ENCODE assay signal across 8 cellular contexts in genomic region chr14:34981743-34982420, GRCh38. TPM values are rescaled to one million over a fixed set of nuclear protein-coding genes. Genes with fewer than 3 reads are reported as not detected.
A peak's percentile ranks its signal among the peaks of the same experiment; 100 is the strongest.
DNase-seq lines count a peak whose midpoint lies in the region; ATAC-seq and TF ChIP-seq lines count a peak whose summit lies in the region.

No MANE protein-coding gene starts in this region.

- TF ChIP-seq CTCF in GM12865 (IDR thresholded peaks at IDR 0.05; ENCODE audit: insufficient read depth, low read depth, low read length, missing control alignments) (peak; percentile 12), glutamatergic neuron (IDR thresholded peaks at IDR 0.05; ENCODE audit: partially characterized antibody, unreplicated experiment) (peak; percentile 52)

- H3K9me3 ChIP-seq in HAP-1, result no peaks in the 10 kb centered on the region

- H3K4me3 ChIP-seq in GM12865 (ENCODE audit: low read depth, low read length) (peak overlapping the region; percentile 82), HAP-1 (peak overlapping the region; percentile 72), rectal smooth muscle tissue (ENCODE audit: low read length) (peak overlapping the region; percentile 99)

- H3K4me1 ChIP-seq in HAP-1 (peaks cover 7% of the 10 kb centered on the region), rectal smooth muscle tissue (ENCODE audit: control insufficient read depth, insufficient read depth, low read length) (peaks cover 12% of the 10 kb centered on the region)

- DNase-seq in GM12865 (ENCODE audit: low read depth) (peak; percentile 66), HAP-1 (ENCODE audit: low spot score in 2 of 2) (peak; percentile 46 to 65), NCI-H524 (lab: John Stamatoyannopoulos, UW) (peak; percentile 64 to 79), glutamatergic neuron (peak; percentile 58), NCI-H1048 (lab: John Stamatoyannopoulos, UW) (no peak), ecto neural progenitor cell (ENCODE audit: low spot score) (no peak)
- DNase-seq in activated T-cell treated with anti-CD3 and anti-CD28 coated beads, Interleukin-2, amount 50 U/mL, for 72 hours, result peak; percentile 41 to 52

- 0 out of 2 replicates have a peak, but pooled peaks cover 2% of the 10 kb centered on the region for H3K36me3 ChIP-seq in HAP-1 (replicated peaks)
- H3K36me3 ChIP-seq in rectal smooth muscle tissue (ENCODE audit: control insufficient read depth, insufficient read depth, low read length), result no peaks in the 10 kb centered on the region

- H3K27ac ChIP-seq in rectal smooth muscle tissue (ENCODE audit: low read depth, low read length), result peak overlapping the region; percentile 100

- in situ Hi-C loops in HAP-1 (cut with MboI; ENCODE audit: low sequenced_read_pairs), result no loop called here

- no peak overlapping the region for H3K27ac Mint-ChIP-seq in activated T-cell treated with anti-CD3 and anti-CD28 coated beads, Interleukin-2, amount 50 U/mL, for 72 hours
- no peak overlapping the region for H3K27ac Mint-ChIP-seq in glutamatergic neuron (ENCODE audit: unreplicated experiment)

- no peak overlapping the region for H3K4me3 Mint-ChIP-seq in activated T-cell treated with anti-CD3 and anti-CD28 coated beads, Interleukin-2, amount 50 U/mL, for 72 hours
- no peak overlapping the region for H3K4me3 Mint-ChIP-seq in glutamatergic neuron (ENCODE audit: unreplicated experiment)

- no peaks in the 10 kb centered on the region for H3K4me1 Mint-ChIP-seq in activated T-cell treated with anti-CD3 and anti-CD28 coated beads, Interleukin-2, amount 50 U/mL, for 72 hours (ENCODE audit: low read depth)
- H3K4me1 Mint-ChIP-seq in glutamatergic neuron (ENCODE audit: low read depth, unreplicated experiment), result peaks cover 5% of the 10 kb centered on the region

- H3K27me3 Mint-ChIP-seq in activated T-cell treated with anti-CD3 and anti-CD28 coated beads, Interleukin-2, amount 50 U/mL, for 72 hours (ENCODE audit: low read depth), result no peaks in the 10 kb centered on the region
- no peaks in the 10 kb centered on the region for H3K27me3 Mint-ChIP-seq in glutamatergic neuron (ENCODE audit: unreplicated experiment)

- peak overlapping the region; percentile 59 for H3K9ac ChIP-seq in rectal smooth muscle tissue (ENCODE audit: low read length)

- H3K36me3 Mint-ChIP-seq in activated T-cell treated with anti-CD3 and anti-CD28 coated beads, Interleukin-2, amount 50 U/mL, for 72 hours (ENCODE audit: insufficient read depth in 2 of 2), result peaks cover 5 to 13% of the 10 kb centered on the region in 2 donors
- H3K36me3 Mint-ChIP-seq in glutamatergic neuron (ENCODE audit: unreplicated experiment), result no peaks in the 10 kb centered on the region

- peak; percentile 7 to 10 for ATAC-seq in activated T-cell treated with anti-CD3 and anti-CD28 coated beads, Interleukin-2, amount 50 U/mL, for 72 hours (replicated peaks in 1 of 2)

- H3K9me3 Mint-ChIP-seq in activated T-cell treated with anti-CD3 and anti-CD28 coated beads, Interleukin-2, amount 50 U/mL, for 72 hours, result no peaks in the 10 kb centered on the region
- peaks cover 3% of the 10 kb centered on the region for H3K9me3 Mint-ChIP-seq in glutamatergic neuron (ENCODE audit: unreplicated experiment)

- H3K27me3 ChIP-seq in HAP-1 (ENCODE audit: low read depth), result no peaks in the 10 kb centered on the region
- no peaks in the 10 kb centered on the region for H3K27me3 ChIP-seq in rectal smooth muscle tissue (ENCODE audit: control insufficient read depth, insufficient read depth, low read length)

RNA-seq across cellular contexts. Expression of gene SRP54, which starts 0.9 kb away (rescaled TPM):
- 10 to 100 TPM; 81.6 to 84.3 TPM for total RNA-seq in activated T-cell treated with anti-CD3 and anti-CD28 coated beads, Interleukin-2, amount 50 U/mL, for 72 hours
- total RNA-seq in glutamatergic neuron (ENCODE audit: unreplicated experiment), result 43.5 TPM

Comparison
In these comparisons a context has a peak if more than half of its experiments do, and no peak if none do; other contexts are left out.
1. DNase-seq: peak in GM12865 (single experiment), HAP-1 (2 of 2), NCI-H524 (2 of 2), activated T-cell treated with anti-CD3 and anti-CD28 coated beads, Interleukin-2, amount 50 U/mL, for 72 hours (2 of 2) and glutamatergic neuron (single experiment); none in NCI-H1048 (single experiment) and ecto neural progenitor cell (single experiment).
2. Peak in every context shown above with its lines, with median percentiles within 50 percentile points of each other: H3K4me3 ChIP-seq.